Comparison of ENCODE assay signal across 8 cellular contexts in the genomic region with DNA sequence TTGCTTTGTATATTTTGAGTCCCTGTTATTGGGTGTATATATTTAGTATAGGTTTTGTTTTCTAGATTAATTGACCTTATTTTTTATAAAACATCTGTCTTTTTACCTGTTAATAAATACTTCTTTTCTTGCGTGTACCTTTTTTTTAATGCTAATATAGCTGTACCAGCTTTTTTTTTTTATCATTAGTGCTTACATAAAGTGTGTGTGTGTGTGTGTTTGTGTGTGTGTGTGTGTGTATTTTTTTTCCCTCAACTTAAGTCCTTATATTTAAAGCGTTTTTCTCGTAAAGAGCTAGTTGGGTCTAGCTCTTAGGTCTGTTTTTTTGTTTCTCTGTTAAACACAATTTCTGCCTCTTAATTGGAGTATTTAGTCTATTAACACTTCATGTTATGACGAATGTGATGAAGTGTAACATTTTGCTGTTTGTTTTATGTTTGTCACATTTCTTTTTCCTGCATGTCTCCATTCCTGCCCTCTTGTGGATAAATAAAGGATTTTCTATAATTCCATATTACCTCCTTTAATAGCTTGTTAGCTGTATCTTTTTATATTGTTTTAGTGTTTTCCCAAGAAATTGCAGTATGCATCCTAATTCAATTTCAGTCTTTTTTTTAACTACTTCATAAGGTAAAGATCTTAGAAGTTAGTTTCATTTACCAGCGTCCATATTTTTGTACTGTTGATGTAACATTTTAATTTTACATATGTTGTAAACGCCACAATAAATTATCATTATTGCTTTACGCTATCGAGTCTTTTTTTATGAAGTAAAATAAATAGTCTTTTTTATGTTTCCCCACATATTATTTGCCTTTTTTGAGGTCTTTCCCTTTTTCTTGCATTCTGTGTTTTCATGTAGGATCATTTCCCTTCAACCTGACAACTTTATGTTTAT. TPM values are rescaled to one million over a fixed set of nuclear protein-coding genes. Genes with fewer than 3 reads are reported as not detected.
A peak's percentile ranks its signal among the peaks of the same experiment; 100 is the strongest.
DNase-seq lines count a peak whose midpoint lies in the region; ATAC-seq and TF ChIP-seq lines count a peak whose summit lies in the region.

No MANE protein-coding gene starts in this region.

- WGBS in suprapubic skin: 76% methylated on average over 8 of the region's 8 CpGs

- H3K9me3 ChIP-seq in suprapubic skin: no peaks in the 10 kb centered on the region

- no peak for TF ChIP-seq EP300 in suprapubic skin (IDR thresholded peaks at IDR 0.05)

- H3K4me3 Mint-ChIP-seq in activated T-cell treated with anti-CD3 and anti-CD28 coated beads, Interleukin-2, amount 50 U/mL, for 24 hours: peak overlapping the region; percentile 3

- no peak overlapping the region for H3K27ac ChIP-seq in suprapubic skin

- H3K36me3 Mint-ChIP-seq in activated T-cell treated with anti-CD3 and anti-CD28 coated beads, Interleukin-2, amount 50 U/mL, for 24 hours (ENCODE audit: low read depth): peaks cover 67% of the 10 kb centered on the region

- H3K4me1 Mint-ChIP-seq in activated T-cell treated with anti-CD3 and anti-CD28 coated beads, Interleukin-2, amount 50 U/mL, for 24 hours (ENCODE audit: low read depth): peaks cover 57% of the 10 kb centered on the region

- TF ChIP-seq POLR2A in suprapubic skin (IDR thresholded peaks at IDR 0.05) (no peak), GM18505 (IDR thresholded peaks at IDR 0.05; ENCODE audit: borderline replicate concordance, extremely low read depth, insufficient read depth, insufficient read length) (no peak)

- TF ChIP-seq CTCF in suprapubic skin (IDR thresholded peaks at IDR 0.05): peak; percentile 24 to 31

- POLR2A ChIA-PET in HEK293T (lab: Yijun Ruan, JAX): no interaction called here

- H3K4me3 ChIP-seq in suprapubic skin: no peak overlapping the region

- H3K27me3 Mint-ChIP-seq in activated T-cell treated with anti-CD3 and anti-CD28 coated beads, Interleukin-2, amount 50 U/mL, for 24 hours: no peaks in the 10 kb centered on the region

- CTCF ChIA-PET in HEK293T (lab: Yijun Ruan, JAX): interaction anchor here (0.7 kb wide), 1 partner anchor 18 kb away, joined by 3 read pairs; no protein-coding TSS in a partner anchor

- H3K27ac Mint-ChIP-seq in activated T-cell treated with anti-CD3 and anti-CD28 coated beads, Interleukin-2, amount 50 U/mL, for 24 hours: peak overlapping the region; percentile 71

- H3K36me3 ChIP-seq in suprapubic skin: peaks cover 34% of the 10 kb centered on the region

- no peak for ATAC-seq in GM18505 (IDR thresholded peaks at IDR 0.05; ENCODE audit: unreplicated experiment)
- ATAC-seq in HG02884 (IDR thresholded peaks at IDR 0.05; ENCODE audit: unreplicated experiment): no peak

- H3K9me3 Mint-ChIP-seq in activated T-cell treated with anti-CD3 and anti-CD28 coated beads, Interleukin-2, amount 50 U/mL, for 24 hours: no peaks in the 10 kb centered on the region

- DNase-seq in activated T-cell treated with anti-CD3 and anti-CD28 coated beads, Interleukin-2, amount 50 U/mL, for 24 hours: no peak
- no peak for DNase-seq in activated T-cell treated with anti-CD3 and anti-CD28 coated beads for 4 hours
- DNase-seq in OCI-M1 (lab: John Stamatoyannopoulos, UW): peak; percentile 75
- DNase-seq in epidermal melanocyte (ENCODE audit: insufficient read length, low spot score): peak; percentile 28
- no peak for DNase-seq in suprapubic skin (ENCODE audit: low spot score in 2 of 2)
- DNase-seq in HEK293T (ENCODE audit: extremely low spot score): no peak

- peaks cover 48% of the 10 kb centered on the region for H3K4me1 ChIP-seq in suprapubic skin

- no peaks in the 10 kb centered on the region for H3K27me3 ChIP-seq in suprapubic skin

TF ChIP-seq in HEK293T, 16 proteins besides CTCF, POLR2A, EP300 and RAD21:
- TF ChIP-seq CTBP1 (IDR thresholded peaks at IDR 0.05; ENCODE audit: borderline replicate concordance) (no peak), FOXK2 (IDR thresholded peaks at IDR 0.05) (no peak), SUZ12 (IDR thresholded peaks at IDR 0.05) (no peak), HDGF (IDR thresholded peaks at IDR 0.05; ENCODE audit: borderline replicate concordance) (no peak), BHLHE40 (IDR thresholded peaks at IDR 0.05; ENCODE audit: borderline replicate concordance) (no peak), TARDBP (IDR thresholded peaks at IDR 0.05) (no peak)

RNA-seq across cellular contexts. Expression of gene PRMT2, which starts 4.3 kb away (rescaled TPM):
- total RNA-seq in suprapubic skin: 100 to 1,000 TPM; 102 to 113 (median 107) TPM

RNA-seq across cellular contexts. Expression of gene S100B, which starts 34.9 kb away (rescaled TPM):
- 10 to 100 TPM; 11.4 to 16.5 (median 14.2) TPM for total RNA-seq in suprapubic skin

Comparison
In these comparisons a context has a peak if more than half of its experiments do, and no peak if none do; other contexts are left out.
1. DNase-seq: peak in OCI-M1 (single experiment) and epidermal melanocyte (single experiment); none in activated T-cell treated with anti-CD3 and anti-CD28 coated beads, Interleukin-2, amount 50 U/mL, for 24 hours (single experiment), activated T-cell treated with anti-CD3 and anti-CD28 coated beads for 4 hours (single experiment), suprapubic skin (0 of 2) and HEK293T (single experiment).